ENCODE assay signal across 24 cellular contexts in the genomic region with DNA sequence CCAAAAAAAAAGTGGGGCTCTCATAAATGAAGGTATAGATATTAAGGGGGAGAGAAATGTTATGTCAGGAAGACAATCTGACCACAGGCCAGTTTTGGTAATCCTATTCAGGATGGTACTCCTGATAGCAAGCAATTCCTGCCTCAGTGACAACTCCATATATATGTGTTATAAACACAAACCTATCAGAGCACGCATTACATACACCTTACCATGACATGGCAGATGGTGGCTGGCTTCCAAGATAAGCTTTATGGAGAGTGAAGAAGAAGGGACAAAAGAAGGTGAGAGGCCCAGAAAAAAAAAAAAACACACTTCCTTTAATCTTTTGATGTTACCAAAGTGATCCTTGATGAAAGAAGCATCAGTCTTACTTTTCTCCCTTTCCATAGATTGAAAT. TPM values are rescaled to one million over a fixed set of nuclear protein-coding genes. Genes with fewer than 3 reads are reported as not detected.
"Had no signal": no experiment of that assay in that cellular context is flagged by ENCODE, and none has a peak within 500 bp of the region (broad histone marks: within the 10 kb centered on the region; RNA-seq: fewer than 3 reads in every experiment).

No MANE protein-coding gene starts in this region.

- H3K36me3 Mint-ChIP-seq: naive thymus-derived CD4-positive, alpha-beta T cell; natural killer cell treated with Interleukin-12 subunit alpha and Interleukin-12 subunit beta and Interleukin-15 and Interleukin-18, amount 100 ng/mL, for 72 hours had no signal

- H3K4me1 ChIP-seq: right atrium auricular region, right lobe of liver, suprapubic skin, upper lobe of right lung, vagina had no signal

- H3K27me3 ChIP-seq: ovary, right atrium auricular region, right lobe of liver, vagina had no signal

- ATAC-seq: mucosa of descending colon; naive thymus-derived CD4-positive, alpha-beta T cell; natural killer cell treated with Interleukin-12 subunit alpha and Interleukin-12 subunit beta and Interleukin-15 and Interleukin-18, amount 100 ng/mL, for 72 hours had no signal

- DNase-seq: islet precursor cell; left ventricle myocardium inferior; midbrain; mucosa of descending colon; naive thymus-derived CD4-positive, alpha-beta T cell; ovary; right lobe of liver; stimulated activated CD4-positive, alpha-beta T cell treated with anti-CD3 and anti-CD28 coated beads, Interleukin-12 subunit alpha, Interleukin-12 subunit beta, amount 100 ng/mL, for 4 hours; stimulated activated CD4-positive, alpha-beta T cell treated with anti-CD3 and anti-CD28 coated beads, Interleukin-15, amount 100 ng/mL, for 24 hours; stimulated activated CD4-positive, alpha-beta T cell treated with anti-CD3 and anti-CD28 coated beads, Interleukin-2, amount 100 ng/mL, for 24 hours; stimulated activated CD4-positive, alpha-beta T cell treated with anti-CD3 and anti-CD28 coated beads, Interleukin-4, amount 100 ng/mL, for 1 hour; stimulated activated naive CD4-positive, alpha-beta T cell; tibial artery; trophoblast cell; upper lobe of right lung had no signal

- H3K27ac ChIP-seq: left ventricle myocardium inferior, ovary, right atrium auricular region, right lobe of liver, suprapubic skin, thoracic aorta, tibial artery, upper lobe of right lung, vagina had no signal

- H3K4me3 Mint-ChIP-seq: naive thymus-derived CD4-positive, alpha-beta T cell; natural killer cell treated with Interleukin-12 subunit alpha and Interleukin-12 subunit beta and Interleukin-15 and Interleukin-18, amount 100 ng/mL, for 72 hours; stimulated activated naive CD8-positive, alpha-beta T cell treated with anti-CD3 and anti-CD28 coated beads, Interleukin-15, Interleukin-2, amounts not matched to agents 100 ng/mL and 50 ng/mL, for 24 hours had no signal

- H3K36me3 ChIP-seq: left ventricle myocardium inferior, ovary, right atrium auricular region, right lobe of liver, suprapubic skin, thoracic aorta, tibial artery, upper lobe of right lung, vagina had no signal

- H3K27ac Mint-ChIP-seq: naive thymus-derived CD4-positive, alpha-beta T cell; natural killer cell treated with Interleukin-12 subunit alpha and Interleukin-12 subunit beta and Interleukin-15 and Interleukin-18, amount 100 ng/mL, for 72 hours; progenitor cell of endocrine pancreas; stimulated activated naive CD8-positive, alpha-beta T cell treated with anti-CD3 and anti-CD28 coated beads, Interleukin-15, Interleukin-2, amounts not matched to agents 100 ng/mL and 50 ng/mL, for 24 hours had no signal

- H3K9me3 Mint-ChIP-seq: natural killer cell treated with Interleukin-12 subunit alpha and Interleukin-12 subunit beta and Interleukin-15 and Interleukin-18, amount 100 ng/mL, for 72 hours; stimulated activated naive CD8-positive, alpha-beta T cell treated with anti-CD3 and anti-CD28 coated beads, Interleukin-15, Interleukin-2, amounts not matched to agents 100 ng/mL and 50 ng/mL, for 24 hours had no signal

- H3K9me3 ChIP-seq: mucosa of descending colon, ovary, right atrium auricular region, right lobe of liver, suprapubic skin, thoracic aorta, tibial artery, upper lobe of right lung, vagina had no signal

- H3K4me3 ChIP-seq: left ventricle myocardium inferior, lung, mucosa of descending colon, ovary, right atrium auricular region, right lobe of liver, suprapubic skin, thoracic aorta, tibial artery, upper lobe of right lung, vagina had no signal

RNA-seq across cellular contexts. Expression of a gene that starts 29.5 kb away (rescaled TPM):
- total RNA-seq: naive thymus-derived CD4-positive, alpha-beta T cell; natural killer cell treated with Interleukin-12 subunit alpha and Interleukin-12 subunit beta and Interleukin-15 and Interleukin-18, amount 100 ng/mL, for 72 hours had no signal
- polyA plus RNA-seq: naive thymus-derived CD4-positive, alpha-beta T cell; neural cell had no signal
